ENCODE assay signal across 22 cellular contexts in the genomic region with DNA sequence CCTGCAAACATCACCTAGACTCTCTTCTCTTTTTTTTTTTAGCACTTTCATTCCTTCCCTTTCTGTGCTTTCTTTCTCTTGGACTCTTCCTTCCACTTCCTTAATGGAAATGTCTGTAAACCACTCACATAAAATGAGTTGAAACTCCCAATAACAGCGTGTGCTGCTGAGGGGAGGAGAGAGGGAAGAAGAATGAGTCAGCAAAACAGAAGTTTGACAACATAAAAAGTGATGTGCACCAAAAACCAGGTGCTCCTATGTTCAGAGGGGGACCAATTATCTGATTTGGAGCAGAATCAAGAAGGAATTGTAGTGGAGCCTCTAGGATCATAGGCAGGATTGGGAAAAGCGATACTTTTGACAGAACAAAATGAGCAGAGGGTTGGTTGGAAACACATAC.
DNase-seq lines count a peak whose midpoint lies in the region; ATAC-seq, FAIRE-seq and TF ChIP-seq lines count a peak whose summit lies in the region.
"Had no signal": no experiment of that assay in that cellular context is flagged by ENCODE, and none has a peak within 500 bp of the region (broad histone marks: within the 10 kb centered on the region; RNA-seq: fewer than 3 reads in every experiment).

No MANE protein-coding gene starts in this region.

- H2AFZ ChIP-seq in mammary epithelial cell (ENCODE audit: low read depth, low read length): peak overlapping the region; percentile 58
- no peak overlapping the region for H2AFZ ChIP-seq in K562 (ENCODE audit: low read depth, low read length)

- ATAC-seq in K562: no peak
- ATAC-seq in HG03469 (IDR thresholded peaks at IDR 0.05; ENCODE audit: unreplicated experiment): no peak
- ATAC-seq in HG03025 (IDR thresholded peaks at IDR 0.05; ENCODE audit: low FRiP score, unreplicated experiment): no peak
- ATAC-seq: CD8-positive, alpha-beta T cell had no signal

- no peak for TF ChIP-seq RAD21 in K562 (CRISPR knock-in tag; conservative IDR thresholded peaks at IDR 0.05 in 1 of 2, IDR thresholded peaks at IDR 0.05 in 1 of 2)

- H3K27ac ChIP-seq in mammary epithelial cell (ENCODE audit: insufficient read depth, low read depth, low read length) (no peak overlapping the region), breast epithelium (no peak overlapping the region), K562 (ENCODE audit: extremely low read depth, low read depth, low read length) (no peak overlapping the region)

- in situ Hi-C loops in mammary epithelial cell (cut with MboI; ENCODE audit: low sequenced_read_pairs in 2 of 2): no loop called here
- in situ Hi-C loops in K562 (cut with MboI): no loop called here

- intact Hi-C loops in mammary epithelial cell (cut with micrococcal nuclease): no loop called here
- intact Hi-C loops in breast epithelium (cut with DNase I; ENCODE audit: low total_unique reads): no loop called here
- intact Hi-C loops in K562 (cut with micrococcal nuclease): no loop called here

- no peak for TF ChIP-seq EP300 in K562 (IDR thresholded peaks at IDR 0.05; ENCODE audit: low read length)

- H3K9ac ChIP-seq in mammary epithelial cell (ENCODE audit: insufficient read depth, low read length): no peak overlapping the region
- no peak overlapping the region for H3K9ac ChIP-seq in K562 (ENCODE audit: insufficient read depth in 1 of 2, low read depth in 2 of 2, low read length in 2 of 2)

- H3K9me3 ChIP-seq in mammary epithelial cell (replicated peaks; ENCODE audit: insufficient read depth, low read length) (no peaks in the 10 kb centered on the region), breast epithelium (no peaks in the 10 kb centered on the region), K562 (replicated peaks; ENCODE audit: control insufficient read depth, insufficient read depth, low read depth, low read length) (0 out of 2 replicates have a peak, but pooled peaks cover 2% of the 10 kb centered on the region)

- no peaks in the 10 kb centered on the region for H3K4me1 ChIP-seq in mammary epithelial cell (ENCODE audit: insufficient read depth, low read length)
- H3K4me1 ChIP-seq in breast epithelium: no peaks in the 10 kb centered on the region
- no peaks in the 10 kb centered on the region for H3K4me1 ChIP-seq in K562 (replicated peaks in 1 of 2; ENCODE audit: control insufficient read depth in 2 of 2, insufficient read depth in 2 of 2, low read length in 2 of 2)

- WGBS in mammary epithelial cell (ENCODE audit: low coverage, missing lambda C conversion rate): 38% methylated on average over 2 of the region's 2 CpGs
- WGBS in K562 (ENCODE audit: insufficient coverage, low coverage, missing lambda C conversion rate): 0% methylated on average over 2 of the region's 2 CpGs

- no peak for TF ChIP-seq POLR2A in breast epithelium (IDR thresholded peaks at IDR 0.05)
- no peak for TF ChIP-seq POLR2A in K562 (conservative IDR thresholded peaks at IDR 0.05)

- no peak for FAIRE-seq in K562 (lab: Jason Lieb, UNC)
- FAIRE-seq: G401.6, GM12892 had no signal

- CTCF ChIA-PET in mammary epithelial cell (lab: Charles Lee; ENCODE audit: low non-redundant PET) (no interaction called here), K562 (lab: Yijun Ruan, JAX; ENCODE audit: low intra/inter-chr PET ratio) (no interaction called here)

- no peaks in the 10 kb centered on the region for H3K27me3 ChIP-seq in mammary epithelial cell (ENCODE audit: insufficient read depth, low read length)
- no peaks in the 10 kb centered on the region for H3K27me3 ChIP-seq in breast epithelium
- no peaks in the 10 kb centered on the region for H3K27me3 ChIP-seq in K562 (ENCODE audit: control insufficient read depth in 2 of 2, insufficient read depth in 2 of 2, low read length in 2 of 2)

- H3K79me2 ChIP-seq in mammary epithelial cell (ENCODE audit: insufficient read depth, low read length) (no peaks in the 10 kb centered on the region), K562 (ENCODE audit: control insufficient read depth, insufficient read depth, low read length) (no peaks in the 10 kb centered on the region)

- H3K4me3 ChIP-seq in mammary epithelial cell (replicated peaks in 1 of 3; ENCODE audit: insufficient read depth in 1 of 3, low read depth in 2 of 3, low read length in 3 of 3) (no peak overlapping the region), breast epithelium (no peak overlapping the region), K562 (no peak overlapping the region), foreskin fibroblast (ENCODE audit: low read depth in 1 of 2, low read length in 2 of 2) (no peak overlapping the region)

- BruUV-seq in mammary epithelial cell (replicated peaks; lab: Mats Ljungman, UMichigan) (no TSS peak), K562 (replicated peaks; lab: Mats Ljungman, UMichigan) (no TSS peak)

- dilution Hi-C loops in mammary epithelial cell (cut with HindIII; ENCODE audit: low sequenced_read_pairs): no loop called here

- H3K36me3 ChIP-seq in mammary epithelial cell (ENCODE audit: insufficient read depth, low read length) (no peaks in the 10 kb centered on the region), breast epithelium (no peaks in the 10 kb centered on the region), K562 (ENCODE audit: control insufficient read depth, insufficient read depth, low read length) (no peaks in the 10 kb centered on the region)

- DNase-seq in mammary epithelial cell (no peak), breast epithelium (ENCODE audit: low spot score in 2 of 2) (no peak), K562 (ENCODE audit: extremely low read depth in 1 of 4, low spot score in 3 of 4) (no peak), kidney tubule cell (ENCODE audit: low spot score) (peak; percentile 15), foreskin fibroblast (no peak)
- DNase-seq: 8988T; AML-193; C1 segment of cervical spinal cord; CD8-positive, alpha-beta T cell; GOT3; KG1; NCI-H1694; NCI-H2081; NCI-H2171; NCI-H345; NCI-H774; RPMI8226; SHP77 had no signal

- no peaks in the 10 kb centered on the region for H4K20me1 ChIP-seq in mammary epithelial cell (ENCODE audit: insufficient read depth, low read length)
- H4K20me1 ChIP-seq in K562 (replicated peaks; ENCODE audit: control insufficient read depth, insufficient read depth, low read length): no peaks in the 10 kb centered on the region

- H3K9me1 ChIP-seq in K562 (ENCODE audit: control insufficient read depth, insufficient read depth, low read length): no peaks in the 10 kb centered on the region

- no peak for TF ChIP-seq CTCF in mammary epithelial cell (conservative IDR thresholded peaks at IDR 0.05 in 1 of 2, IDR thresholded peaks at IDR 0.05 in 1 of 2; ENCODE audit: extremely low read depth in 1 of 2, insufficient read depth in 1 of 2, low read depth in 1 of 2, low read length in 2 of 2)
- no peak for TF ChIP-seq CTCF in breast epithelium (IDR thresholded peaks at IDR 0.05)
- no peak for TF ChIP-seq CTCF in K562 (IDR thresholded peaks at IDR 0.05 in 2 of 3, conservative IDR thresholded peaks at IDR 0.05 in 1 of 3; ENCODE audit: insufficient read depth in 2 of 3, low read depth in 1 of 3, low read length in 3 of 3)
- TF ChIP-seq CTCF in foreskin fibroblast (IDR thresholded peaks at IDR 0.05; ENCODE audit: low read depth, low read length): no peak

- POLR2A ChIA-PET in K562 (lab: Yijun Ruan, JAX): no interaction called here

- no peak overlapping the region for H3K4me2 ChIP-seq in mammary epithelial cell (ENCODE audit: insufficient read depth, low read depth, low read length)
- no peak overlapping the region for H3K4me2 ChIP-seq in K562 (ENCODE audit: insufficient read depth, low read length)

TF ChIP-seq in K562, 482 proteins besides CTCF, POLR2A, EP300 and RAD21:
- peak; percentile 36; the same call in 1 of the 2 replicates for TF ChIP-seq MAFG (tag; conservative IDR thresholded peaks at IDR 0.05)
- no peak for TF ChIP-seq HNRNPLL (IDR thresholded peaks at IDR 0.05; ENCODE audit: low read depth, low read length, poor library complexity, severe bottlenecking)
